ENCODE assay signal across 14 cellular contexts in genomic region chr3:11553436-11554235, GRCh38.
DNase-seq lines count a peak whose midpoint lies in the region; ATAC-seq and TF ChIP-seq lines count a peak whose summit lies in the region.
"Had no signal": no experiment of that assay in that cellular context is flagged by ENCODE, and none has a peak within 500 bp of the region (broad histone marks: within the 10 kb centered on the region; RNA-seq: fewer than 3 reads in every experiment).

No MANE protein-coding gene starts in this region.

- CTCF ChIA-PET in Caco-2 (lab: Charles Lee): interaction anchor here (0.6 kb wide), 1 partner anchor 213 kb away, joined by 3 read pairs; no protein-coding TSS in a partner anchor
- CTCF ChIA-PET in CD8-positive, alpha-beta T cell (lab: Charles Lee): no interaction called here

- H3K4me1 Mint-ChIP-seq in Caco-2 (ENCODE audit: low read depth, unreplicated experiment): no peaks in the 10 kb centered on the region
- peaks cover 3% of the 10 kb centered on the region for H3K4me1 Mint-ChIP-seq in CD8-positive, alpha-beta T cell (ENCODE audit: low read depth)

- DNase-seq in body of pancreas (peak; percentile 51 to 79 (median 71)), right cardiac atrium (peak; percentile 76 to 88 (median 84)), Caco-2 (no peak)
- no peak for DNase-seq in CD8-positive, alpha-beta T cell
- DNase-seq: activated T-cell treated with anti-CD3 and anti-CD28 coated beads for 4 hours, BE2C, GDM1, NCI-H2227 treated with DMSO at 0.1 percent for 48 hours, RPMI8226 had no signal

- 54 to 56% methylated on average over 6 to 17 of the region's 17 CpGs for WGBS in body of pancreas, 2 donors
- 47% methylated on average over 17 of the region's 17 CpGs for WGBS in right cardiac atrium

- H3K9me3 Mint-ChIP-seq in Caco-2 (ENCODE audit: unreplicated experiment): no peaks in the 10 kb centered on the region
- H3K9me3 Mint-ChIP-seq in CD8-positive, alpha-beta T cell: no peaks in the 10 kb centered on the region
- H3K9me3 Mint-ChIP-seq: IgD-negative memory B cell had no signal

- peaks cover 72% of the 10 kb centered on the region for H3K36me3 Mint-ChIP-seq in Caco-2 (ENCODE audit: insufficient read depth, unreplicated experiment)
- H3K36me3 Mint-ChIP-seq in CD8-positive, alpha-beta T cell: peaks cover 56% of the 10 kb centered on the region

- no TSS peak for BruUV-seq in Caco-2 (replicated peaks; lab: Mats Ljungman, UMichigan)

- TF ChIP-seq POLR2A in body of pancreas (IDR thresholded peaks at IDR 0.05): no peak

- POLR2A ChIA-PET in Caco-2 (lab: Charles Lee): no interaction called here
- POLR2A ChIA-PET in CD8-positive, alpha-beta T cell (lab: Charles Lee): no interaction called here

- H3K9me3 ChIP-seq in body of pancreas (no peaks in the 10 kb centered on the region), right cardiac atrium (ENCODE audit: control insufficient read depth, low read length) (no peaks in the 10 kb centered on the region), skeletal muscle satellite cell (replicated peaks; ENCODE audit: low read length) (no peaks in the 10 kb centered on the region), Caco-2 (no peaks in the 10 kb centered on the region)
- H3K9me3 ChIP-seq in CD8-positive, alpha-beta T cell (ENCODE audit: low read length): no peaks in the 10 kb centered on the region
- H3K9me3 ChIP-seq: BE2C had no signal

- intact Hi-C loops in body of pancreas (cut with DNase I): no loop called here
- intact Hi-C loops in right cardiac atrium (cut with DNase I): no loop called here
- intact Hi-C loops in Caco-2 (cut with micrococcal nuclease; ENCODE audit: unreplicated experiment): no loop called here
- intact Hi-C loops in CD8-positive, alpha-beta T cell (cut with DNase I, micrococcal nuclease): no loop called here

- no peak overlapping the region for H3K9ac ChIP-seq in skeletal muscle satellite cell (ENCODE audit: low read depth, low read length)

- H3K4me3 ChIP-seq in body of pancreas (no peak overlapping the region), right cardiac atrium (ENCODE audit: low read length) (no peak overlapping the region), skeletal muscle satellite cell (ENCODE audit: low read length) (no peak overlapping the region), Caco-2 (ENCODE audit: low read depth, low read length) (no peak overlapping the region)
- no peak overlapping the region for H3K4me3 ChIP-seq in CD8-positive, alpha-beta T cell (ENCODE audit: low read depth, low read length)

- H3K27ac ChIP-seq in C4-2B (peak overlapping the region; percentile 83), body of pancreas (peak overlapping the region; percentile 21 to 51 (median 37)), right cardiac atrium (ENCODE audit: low read length) (peak overlapping the region; percentile 68)
- no peak overlapping the region for H3K27ac ChIP-seq in CD8-positive, alpha-beta T cell (ENCODE audit: low read depth, low read length)

- no peak overlapping the region for H3K4me3 Mint-ChIP-seq in Caco-2 (ENCODE audit: unreplicated experiment)
- no peak overlapping the region for H3K4me3 Mint-ChIP-seq in CD8-positive, alpha-beta T cell
- H3K4me3 Mint-ChIP-seq: IgD-negative memory B cell had no signal

- TF ChIP-seq CTCF in C4-2B (conservative IDR thresholded peaks at IDR 0.05) (no peak), body of pancreas (IDR thresholded peaks at IDR 0.05) (no peak), Caco-2 (IDR thresholded peaks at IDR 0.05; ENCODE audit: insufficient read depth in 1 of 2, low read depth in 1 of 2, low read length in 1 of 2, severe bottlenecking in 1 of 2, unreplicated experiment in 1 of 2) (no peak)
- TF ChIP-seq CTCF in CD8-positive, alpha-beta T cell (IDR thresholded peaks at IDR 0.05): no peak

- H3K4me2 ChIP-seq in skeletal muscle satellite cell (ENCODE audit: low read length): peak overlapping the region; percentile 38

- H3K4me1 ChIP-seq in body of pancreas (peaks cover 19% of the 10 kb centered on the region), right cardiac atrium (ENCODE audit: control insufficient read depth, insufficient read depth, low read length) (peaks cover 22% of the 10 kb centered on the region), skeletal muscle satellite cell (ENCODE audit: control insufficient read depth, insufficient read depth, low read length) (peaks cover 65% of the 10 kb centered on the region), Caco-2 (no peaks in the 10 kb centered on the region)
- H3K4me1 ChIP-seq in CD8-positive, alpha-beta T cell (ENCODE audit: insufficient read depth, low read length): no peaks in the 10 kb centered on the region
- H3K4me1 ChIP-seq: BE2C had no signal

- H3K36me3 ChIP-seq in body of pancreas (replicated peaks in 1 of 2; ENCODE audit: insufficient read depth in 1 of 2, low read depth in 2 of 2) (no peaks in the 10 kb centered on the region), skeletal muscle satellite cell (ENCODE audit: insufficient read depth, low read length) (peaks cover 38% of the 10 kb centered on the region), Caco-2 (ENCODE audit: control insufficient read depth, insufficient read depth, low read length) (peaks cover 1% of the 10 kb centered on the region; the same call in 1 of the 2 replicates)
- H3K36me3 ChIP-seq in CD8-positive, alpha-beta T cell (ENCODE audit: insufficient read depth, low read length): no peaks in the 10 kb centered on the region

- no peaks in the 10 kb centered on the region for H3K27me3 Mint-ChIP-seq in Caco-2 (ENCODE audit: insufficient read depth, unreplicated experiment)
- no peaks in the 10 kb centered on the region for H3K27me3 Mint-ChIP-seq in CD8-positive, alpha-beta T cell (ENCODE audit: low read depth)
- H3K27me3 Mint-ChIP-seq: IgD-negative memory B cell had no signal

- H3K27ac Mint-ChIP-seq in Caco-2 (ENCODE audit: unreplicated experiment): no peak overlapping the region
- H3K27ac Mint-ChIP-seq in CD8-positive, alpha-beta T cell: no peak overlapping the region
- H3K27ac Mint-ChIP-seq: IgD-negative memory B cell had no signal

- ATAC-seq in body of pancreas (peak; percentile 75), right cardiac atrium (peak; percentile 52 to 80), GM18858 (IDR thresholded peaks at IDR 0.05; ENCODE audit: unreplicated experiment) (no peak), GM18909 (IDR thresholded peaks at IDR 0.05; ENCODE audit: poor library complexity, unreplicated experiment) (no peak)
- no peak for ATAC-seq in CD8-positive, alpha-beta T cell

- H3K27me3 ChIP-seq in body of pancreas (no peaks in the 10 kb centered on the region), right cardiac atrium (ENCODE audit: control insufficient read depth, insufficient read depth) (no peaks in the 10 kb centered on the region), skeletal muscle satellite cell (ENCODE audit: control insufficient read depth, insufficient read depth, low read length) (no peaks in the 10 kb centered on the region), Caco-2 (replicated peaks; ENCODE audit: control insufficient read depth, insufficient read depth, low read length) (no peaks in the 10 kb centered on the region)
- no peaks in the 10 kb centered on the region for H3K27me3 ChIP-seq in CD8-positive, alpha-beta T cell (ENCODE audit: insufficient read depth, low read length)
- H3K27me3 ChIP-seq: BE2C had no signal

Comparison
In these comparisons a context has a peak if more than half of its experiments do, and no peak if none do; other contexts are left out.
1. ATAC-seq: peak in body of pancreas (single experiment) and right cardiac atrium (2 of 2); none in GM18858 (single experiment), CD8-positive, alpha-beta T cell (single experiment) and GM18909 (single experiment).
2. DNase-seq: peak in body of pancreas (4 of 4) and right cardiac atrium (3 of 3); none in Caco-2 (0 of 2) and CD8-positive, alpha-beta T cell (0 of 7).